ENCODE assay signal across 18 cellular contexts in the genomic region with DNA sequence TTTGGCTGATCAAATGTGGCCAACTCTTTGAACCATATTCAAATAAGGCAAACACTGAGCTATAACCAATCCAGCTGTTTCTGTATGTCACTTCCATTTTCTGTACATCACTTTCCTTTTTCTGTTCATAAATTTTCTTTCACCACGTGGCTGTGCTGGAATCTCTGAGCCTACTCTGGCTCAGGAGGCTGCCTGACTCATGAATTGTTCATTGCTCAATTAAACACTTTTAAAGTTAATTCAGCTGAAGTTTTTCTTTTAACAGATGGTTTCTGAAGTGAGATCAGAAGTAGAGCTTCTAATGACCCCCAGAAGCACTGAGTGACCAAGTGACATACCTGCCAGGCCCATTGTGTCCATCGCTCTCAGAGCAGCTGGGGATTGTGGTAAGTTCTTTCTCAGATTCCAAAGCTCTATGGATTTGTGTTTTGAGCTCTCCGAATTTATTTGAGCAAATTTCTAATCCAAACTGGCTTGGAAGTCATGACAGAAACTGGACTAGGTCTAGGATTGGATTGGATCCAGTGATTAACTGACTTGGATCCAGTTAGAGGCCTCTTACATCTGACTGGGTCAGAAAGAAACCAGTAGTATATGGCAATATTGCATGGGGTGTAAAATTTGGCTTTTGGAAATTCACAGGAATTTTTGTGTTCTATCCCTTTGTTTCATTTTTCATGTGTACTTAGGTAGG.
DNase-seq lines count a peak whose midpoint lies in the region; ATAC-seq and TF ChIP-seq lines count a peak whose summit lies in the region.
"Had no signal": no experiment of that assay in that cellular context is flagged by ENCODE, and none has a peak within 500 bp of the region (broad histone marks: within the 10 kb centered on the region; RNA-seq: fewer than 3 reads in every experiment).

No MANE protein-coding gene starts in this region.

- intact Hi-C loops in Right ventricle myocardium inferior (cut with DNase I) (no loop called here), heart left ventricle (cut with DNase I) (no loop called here), vagina (cut with DNase I) (no loop called here)

- H3K9me3 ChIP-seq in heart left ventricle (peaks cover 0 to 16% (median 0%) of the 10 kb centered on the region in 12 donors), vagina (no peaks in the 10 kb centered on the region)
- H3K9me3 ChIP-seq: BE2C had no signal

- H3K4me3 ChIP-seq in heart left ventricle = no peak overlapping the region
- H3K4me3 ChIP-seq in fibroblast of the aortic adventitia (ENCODE audit: low read depth, low read length) = no peak overlapping the region
- no peak overlapping the region for H3K4me3 ChIP-seq in vagina

- H3K27ac ChIP-seq in heart left ventricle = peak overlapping the region in 1 of 12 donors; percentile 40
- H3K27ac ChIP-seq in vagina = peak overlapping the region; percentile 5
- H3K27ac ChIP-seq: 22Rv1, KMS-11 had no signal

- ATAC-seq in Right ventricle myocardium inferior (peak; percentile 48), heart left ventricle (no peak), GM21825 (IDR thresholded peaks at IDR 0.05; ENCODE audit: unreplicated experiment) (no peak), GM21619 (IDR thresholded peaks at IDR 0.05; ENCODE audit: unreplicated experiment) (no peak)

- TF ChIP-seq POLR2A in heart left ventricle (IDR thresholded peaks at IDR 0.05) (no peak), vagina (IDR thresholded peaks at IDR 0.05) (no peak)

- H3K4me1 ChIP-seq in heart left ventricle (peaks cover 0 to 6% (median 0%) of the 10 kb centered on the region in 12 donors), vagina (no peaks in the 10 kb centered on the region)

- no peaks in the 10 kb centered on the region for H3K36me3 ChIP-seq in heart left ventricle
- H3K36me3 ChIP-seq in vagina = no peaks in the 10 kb centered on the region
- H3K36me3 ChIP-seq: BE2C had no signal

- H3K27me3 ChIP-seq in heart left ventricle (no peaks in the 10 kb centered on the region), vagina (no peaks in the 10 kb centered on the region)
- H3K27me3 ChIP-seq: BE2C had no signal

- WGBS in heart left ventricle, 4 donors = 78 to 86% (median 81%) methylated on average over 3 of the region's 3 CpGs

- DNase-seq in Right ventricle myocardium inferior (ENCODE audit: missing footprints) = no peak
- no peak for DNase-seq in heart left ventricle
- DNase-seq in NCI-H446 treated with DMSO at 0.1 percent for 48 hours (lab: John Stamatoyannopoulos, UW) = peak; percentile 79
- DNase-seq in fibroblast of the aortic adventitia (ENCODE audit: low read depth) = peak; percentile 32
- no peak for DNase-seq in vagina (ENCODE audit: extremely low spot score in 2 of 2)
- no peak for DNase-seq in activated CD4-positive, alpha-beta T cell treated with anti-CD3 and anti-CD28 coated beads, Interleukin-2, amount 50 U/mL, for 4 hours
- DNase-seq: BE2C; Calu3; CD4-positive, alpha-beta T cell; DMS53; MM.1S; NCI-H1092 treated with DMSO at 0.1 percent for 48 hours; NCI-H524; SIG-M5 had no signal

- TF ChIP-seq CTCF in heart left ventricle (IDR thresholded peaks at IDR 0.05) (no peak), fibroblast of the aortic adventitia (IDR thresholded peaks at IDR 0.05; ENCODE audit: insufficient read depth, low read length) (no peak), vagina (IDR thresholded peaks at IDR 0.05) (no peak)

Comparison
In these comparisons a context has a peak if more than half of its experiments do, and no peak if none do; other contexts are left out.
1. DNase-seq: peak in NCI-H446 treated with DMSO at 0.1 percent for 48 hours (single experiment) and fibroblast of the aortic adventitia (single experiment); none in Right ventricle myocardium inferior (single experiment), heart left ventricle (0 of 5), vagina (0 of 2) and activated CD4-positive, alpha-beta T cell treated with anti-CD3 and anti-CD28 coated beads, Interleukin-2, amount 50 U/mL, for 4 hours (0 of 2).